9 cellular contexts compared by ENCODE assay signal in the genomic region with DNA sequence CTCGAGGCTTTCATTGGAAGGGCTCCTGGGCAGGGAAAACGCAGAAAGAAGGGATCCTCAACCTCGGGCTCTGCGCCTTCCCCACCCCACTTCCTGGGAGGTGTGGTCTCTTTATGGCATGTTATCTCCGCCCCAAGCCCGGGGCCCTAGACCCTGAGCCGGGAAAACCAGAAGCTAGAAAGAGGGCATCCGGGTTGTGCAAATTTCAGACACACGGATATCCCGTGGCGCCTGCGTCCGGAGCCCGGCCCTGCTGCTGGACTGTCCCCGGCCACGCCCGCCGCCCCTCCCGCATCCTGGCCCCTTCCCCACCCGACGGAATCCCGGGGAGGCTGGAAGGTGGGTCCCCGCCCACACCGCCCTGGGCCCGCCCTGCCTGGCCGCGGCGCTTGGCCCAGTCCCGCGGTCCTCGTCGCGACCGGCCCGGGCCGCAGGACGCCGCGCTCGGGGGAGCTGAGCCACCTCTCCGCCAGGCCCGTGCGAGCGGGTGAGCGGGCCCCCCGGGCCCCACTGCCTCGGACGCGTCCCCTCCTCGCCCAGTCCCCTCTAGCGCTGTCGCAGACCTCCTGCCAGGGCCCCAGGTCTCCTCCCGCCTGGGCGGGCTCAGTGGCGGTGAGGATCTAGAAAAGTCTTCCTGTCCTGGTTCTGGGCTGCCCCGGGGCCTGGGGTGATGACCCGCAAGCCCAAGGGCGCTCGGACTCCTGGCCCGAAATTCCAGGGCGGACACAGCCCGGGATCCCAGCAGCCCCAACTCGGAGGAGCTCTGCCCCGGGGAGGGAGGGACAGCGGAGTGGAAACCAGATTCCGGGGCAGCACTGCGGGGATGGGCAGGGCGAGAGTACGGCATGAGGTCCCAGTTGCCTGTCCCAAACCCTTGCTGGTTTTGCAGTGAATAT. TPM values are rescaled to one million over a fixed set of nuclear protein-coding genes. Genes with fewer than 3 reads are reported as not detected.
A peak's percentile ranks its signal among the peaks of the same experiment; 100 is the strongest.
DNase-seq lines count a peak whose midpoint lies in the region; ATAC-seq and TF ChIP-seq lines count a peak whose summit lies in the region.
"Had no signal": no experiment of that assay in that cellular context is flagged by ENCODE, and none has a peak within 500 bp of the region (broad histone marks: within the 10 kb centered on the region; RNA-seq: fewer than 3 reads in every experiment).

A gene with protein sequence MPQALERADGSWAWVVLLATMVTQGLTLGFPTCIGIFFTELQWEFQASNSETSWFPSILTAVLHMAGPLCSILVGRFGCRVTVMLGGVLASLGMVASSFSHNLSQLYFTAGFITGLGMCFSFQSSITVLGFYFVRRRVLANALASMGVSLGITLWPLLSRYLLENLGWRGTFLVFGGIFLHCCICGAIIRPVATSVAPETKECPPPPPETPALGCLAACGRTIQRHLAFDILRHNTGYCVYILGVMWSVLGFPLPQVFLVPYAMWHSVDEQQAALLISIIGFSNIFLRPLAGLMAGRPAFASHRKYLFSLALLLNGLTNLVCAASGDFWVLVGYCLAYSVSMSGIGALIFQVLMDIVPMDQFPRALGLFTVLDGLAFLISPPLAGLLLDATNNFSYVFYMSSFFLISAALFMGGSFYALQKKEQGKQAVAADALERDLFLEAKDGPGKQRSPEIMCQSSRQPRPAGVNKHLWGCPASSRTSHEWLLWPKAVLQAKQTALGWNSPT (plus strand): TSS at position 397 of the 896 bp plus-strand sequence. CDS start 5,683 bp downstream, outside the sequence.

- DNase-seq in BE2C = peak; percentile 37
- peak; percentile 70 to 87 for DNase-seq in NOMO-1 (lab: John Stamatoyannopoulos, UW; ENCODE audit: unreplicated experiment in 2 of 2)
- peak; percentile 58 for DNase-seq in activated naive CD4-positive, alpha-beta T cell treated with anti-CD3 and anti-CD28 coated beads for 36 hours
- peak in 1 of 2 donors; percentile 64 for DNase-seq in foreskin keratinocyte
- peak; percentile 65 for DNase-seq in neural crest cell (ENCODE audit: low read depth, low spot score)
- DNase-seq in WERI-Rb-1 = no peak

- no peaks in the 10 kb centered on the region for H3K27me3 Mint-ChIP-seq in activated naive CD4-positive, alpha-beta T cell treated with anti-CD3 and anti-CD28 coated beads for 36 hours (ENCODE audit: low read depth)
- peaks cover 4% of the 10 kb centered on the region for H3K27me3 Mint-ChIP-seq in neural crest cell (ENCODE audit: low read depth)

- H3K4me3 Mint-ChIP-seq in activated naive CD4-positive, alpha-beta T cell treated with anti-CD3 and anti-CD28 coated beads for 36 hours = peak within 1 kb of the TSS; percentile 70
- H3K4me3 Mint-ChIP-seq in neural crest cell = peak within 1 kb of the TSS; percentile 73

- ATAC-seq in GM19463 (IDR thresholded peaks at IDR 0.05; ENCODE audit: unreplicated experiment) (peak; percentile 70), foreskin keratinocyte (peak; percentile 72), HG03159 (IDR thresholded peaks at IDR 0.05; ENCODE audit: unreplicated experiment) (no peak)

- CTCF ChIA-PET in activated naive CD4-positive, alpha-beta T cell treated with anti-CD3 and anti-CD28 coated beads for 36 hours (lab: Charles Lee) = interaction anchor here (0.6 to 1.9 kb wide), 7 partner anchors 11 to 126 kb away, joined by 3 to 8 read pairs (median 5); no protein-coding TSS in a partner anchor

- H3K4me1 Mint-ChIP-seq in activated naive CD4-positive, alpha-beta T cell treated with anti-CD3 and anti-CD28 coated beads for 36 hours (ENCODE audit: low read depth) = peaks cover 44% of the 10 kb centered on the region
- peaks cover 56% of the 10 kb centered on the region for H3K4me1 Mint-ChIP-seq in neural crest cell

- TF ChIP-seq CTCF in BE2C (IDR thresholded peaks at IDR 0.05; ENCODE audit: low read depth, low read length) (no peak), foreskin keratinocyte (conservative IDR thresholded peaks at IDR 0.05) (no peak), neural crest cell (conservative IDR thresholded peaks at IDR 0.05) (no peak), WERI-Rb-1 (IDR thresholded peaks at IDR 0.05; ENCODE audit: low read depth, low read length) (no peak)

- H3K27ac Mint-ChIP-seq in activated naive CD4-positive, alpha-beta T cell treated with anti-CD3 and anti-CD28 coated beads for 36 hours = peak within 1 kb of the TSS; percentile 56
- peak within 1 kb of the TSS; percentile 19 for H3K27ac Mint-ChIP-seq in neural crest cell (ENCODE audit: unreplicated experiment)

- H3K4me3 ChIP-seq in BE2C (ENCODE audit: low read depth, low read length) = peak within 1 kb of the TSS; percentile 28
- no peak within 1 kb of the TSS for H3K4me3 ChIP-seq in WERI-Rb-1 (ENCODE audit: low read depth, low read length)

- H3K9me3 Mint-ChIP-seq in activated naive CD4-positive, alpha-beta T cell treated with anti-CD3 and anti-CD28 coated beads for 36 hours = no peaks in the 10 kb centered on the region
- no peaks in the 10 kb centered on the region for H3K9me3 Mint-ChIP-seq in neural crest cell

- H3K4me1 ChIP-seq in BE2C = no peaks in the 10 kb centered on the region
- peaks cover 10% of the 10 kb centered on the region for H3K4me1 ChIP-seq in foreskin keratinocyte

- intact Hi-C loops in activated naive CD4-positive, alpha-beta T cell treated with anti-CD3 and anti-CD28 coated beads for 36 hours (cut with micrococcal nuclease) = loop anchor here (2.0 to 5.0 kb wide), 3 partner anchors 21 to 126 kb away; a partner anchor contains a TSS

- H3K9me3 ChIP-seq in BE2C (no peaks in the 10 kb centered on the region), WERI-Rb-1 (ENCODE audit: severe bottlenecking) (no peaks in the 10 kb centered on the region)

- H3K36me3 Mint-ChIP-seq in activated naive CD4-positive, alpha-beta T cell treated with anti-CD3 and anti-CD28 coated beads for 36 hours (ENCODE audit: low read depth) = no peaks in the 10 kb centered on the region
- no peaks in the 10 kb centered on the region for H3K36me3 Mint-ChIP-seq in neural crest cell (ENCODE audit: low read depth)

- peak within 1 kb of the TSS; percentile 66 for H3K27ac ChIP-seq in foreskin keratinocyte
- H3K27ac ChIP-seq in WERI-Rb-1 = no peak within 1 kb of the TSS

- H3K36me3 ChIP-seq in BE2C = no peaks in the 10 kb centered on the region
- H3K36me3 ChIP-seq in WERI-Rb-1 = no peaks in the 10 kb centered on the region

- H3K27me3 ChIP-seq in BE2C (no peaks in the 10 kb centered on the region), foreskin keratinocyte (peaks cover 5% of the 10 kb centered on the region), WERI-Rb-1 (ENCODE audit: insufficient read depth, low read depth, severe bottlenecking) (no peaks in the 10 kb centered on the region)

RNA-seq across cellular contexts. Expression of the gene that starts here (rescaled TPM):
- polyA plus RNA-seq in BE2C (2012; ENCODE audit: insufficient read depth, insufficient read length, low read depth) = not detected
- total RNA-seq in activated naive CD4-positive, alpha-beta T cell treated with anti-CD3 and anti-CD28 coated beads for 36 hours = 1 to 10 TPM; 2.5 to 3.1 TPM
- 3.2 and 3.4 TPM in 2 replicates for total RNA-seq in foreskin keratinocyte
- 2.0 and 2.2 TPM in 2 replicates for polyA plus RNA-seq in foreskin keratinocyte
- total RNA-seq in neural crest cell = 6.0 and 7.3 TPM in 2 replicates
- total RNA-seq: HT1080 had no signal
